8 cellular contexts compared by ENCODE assay signal in genomic region chr22:40856513-40857308, GRCh38. TPM values are rescaled to one million over a fixed set of nuclear protein-coding genes. Genes with fewer than 3 reads are reported as not detected.
DNase-seq lines count a peak whose midpoint lies in the region; ATAC-seq and TF ChIP-seq lines count a peak whose summit lies in the region.

TSS of gene ST13 (minus strand) at chr22:40856639. CDS start at chr22:40856540, 99 bp downstream.
TSS of gene XPNPEP3 (plus strand) at chr22:40857148. CDS start at chr22:40857182, 34 bp downstream.

- TF ChIP-seq POLR2A in testis (IDR thresholded peaks at IDR 0.05), result peak; percentile 77

- peak within 1 kb of the TSS; percentile 99 to 100 for H3K27ac ChIP-seq in testis

- TF ChIP-seq CTCF in GM12864 (IDR thresholded peaks at IDR 0.05; ENCODE audit: low read depth, low read length, missing control alignments) (peak; percentile 28), omental fat pad (IDR thresholded peaks at IDR 0.05) (no peak), testis (IDR thresholded peaks at IDR 0.05) (peak in 1 of 3 experiments; percentile 26)

- peaks cover 54% of the 10 kb centered on the region for H3K4me1 Mint-ChIP-seq in activated naive CD8-positive, alpha-beta T cell (ENCODE audit: low read depth)

- DNase-seq in GM12864 (ENCODE audit: low read depth) (peak; percentile 86), NCI-H1105 (lab: John Stamatoyannopoulos, UW) (peak; percentile 91), SKM-1 treated with dmso at 0.1 percent for 144 hours (lab: John Stamatoyannopoulos, UW; ENCODE audit: unreplicated experiment) (peak; percentile 92), glomerular visceral epithelial cell (ENCODE audit: extremely low spot score) (peak; percentile 93), omental fat pad (ENCODE audit: low spot score) (peak; percentile 85), testis (peak; percentile 98)

- peak within 1 kb of the TSS; percentile 99 for H3K4me3 Mint-ChIP-seq in activated naive CD8-positive, alpha-beta T cell

- no peaks in the 10 kb centered on the region for H3K9me3 Mint-ChIP-seq in activated naive CD8-positive, alpha-beta T cell (ENCODE audit: low read depth)

- H3K4me1 ChIP-seq in testis, result peaks cover 44% of the 10 kb centered on the region

- H3K9me3 ChIP-seq in testis, result no peaks in the 10 kb centered on the region

- 0 to 1% methylated on average over 13 to 63 of the region's 63 CpGs for WGBS in testis, 2 donors

- H3K27ac Mint-ChIP-seq in activated naive CD8-positive, alpha-beta T cell, result peak within 1 kb of the TSS; percentile 100

- H3K4me3 ChIP-seq in GM12864 (ENCODE audit: low read depth, low read length), result peak within 1 kb of the TSS; percentile 73
- H3K4me3 ChIP-seq in testis, result peak within 1 kb of the TSS; percentile 94 to 100

- intact Hi-C loops in testis (cut with DNase I; ENCODE audit: low total_unique reads), result no loop called here

- H3K27me3 Mint-ChIP-seq in activated naive CD8-positive, alpha-beta T cell, result no peaks in the 10 kb centered on the region

- peaks cover 8% of the 10 kb centered on the region for H3K36me3 Mint-ChIP-seq in activated naive CD8-positive, alpha-beta T cell

- no peaks in the 10 kb centered on the region for H3K36me3 ChIP-seq in testis (ENCODE audit: low read depth, missing control alignments)

- H3K27me3 ChIP-seq in testis, result no peaks in the 10 kb centered on the region

- ATAC-seq in HG02623 (IDR thresholded peaks at IDR 0.05; ENCODE audit: unreplicated experiment) (peak; percentile 82), omental fat pad (ENCODE audit: low FRiP score) (peak; percentile 96)

RNA-seq across cellular contexts. Expression of gene ST13, which starts in this region (rescaled TPM):
- total RNA-seq in omental fat pad (100 to 1,000 TPM; 118 to 228 (median 185) TPM), testis (100 to 1,000 TPM; 139 to 149 TPM)
- 345 TPM for polyA plus RNA-seq in testis (ENCODE audit: insufficient read depth, low read depth, low replicate concordance)

RNA-seq across cellular contexts. Expression of gene XPNPEP3, which starts in this region (rescaled TPM):
- 10 to 100 TPM; 10.1 to 19.1 (median 12.2) TPM for total RNA-seq in omental fat pad
- 10 to 100 TPM; 29.5 to 46.5 TPM for total RNA-seq in testis
- polyA plus RNA-seq in testis (ENCODE audit: insufficient read depth, low read depth, low replicate concordance), result 43.5 TPM

Comparison
In these comparisons a context has a peak if more than half of its experiments do, and no peak if none do; other contexts are left out.
1. Peak in every context shown above with its lines: DNase-seq, ATAC-seq, H3K4me3 ChIP-seq and H3K27ac ChIP-seq.